Comparison of ENCODE assay signal across 8 cellular contexts in genomic region chr3:16511561-16512434, GRCh38. TPM values are rescaled to one million over a fixed set of nuclear protein-coding genes. Genes with fewer than 3 reads are reported as not detected.
A peak's percentile ranks its signal among the peaks of the same experiment; 100 is the strongest.
DNase-seq lines count a peak whose midpoint lies in the region; ATAC-seq lines count a peak whose summit lies in the region.

No MANE protein-coding gene starts in this region.

- peaks cover 3% of the 10 kb centered on the region for H3K36me3 ChIP-seq in CD8-positive, alpha-beta memory T cell (ENCODE audit: insufficient read depth, low read length)
- H3K36me3 ChIP-seq in muscle layer of colon (ENCODE audit: insufficient read depth, low read length) = no peaks in the 10 kb centered on the region

- H3K4me3 ChIP-seq in CD8-positive, alpha-beta memory T cell (ENCODE audit: low read length) = peak overlapping the region; percentile 81
- H3K4me3 ChIP-seq in muscle layer of colon (ENCODE audit: low read depth in 1 of 2, low read length in 2 of 2) = peak overlapping the region in 1 of 2 donors; percentile 60

- H3K27me3 Mint-ChIP-seq in CD8-positive, alpha-beta memory T cell = no peaks in the 10 kb centered on the region
- no peaks in the 10 kb centered on the region for H3K27me3 Mint-ChIP-seq in activated CD4-positive, alpha-beta T cell treated with anti-CD3 and anti-CD28 coated beads for 36 hours

- no peak overlapping the region for H3K9ac ChIP-seq in muscle layer of colon (ENCODE audit: low read length)

- H3K27ac Mint-ChIP-seq in CD8-positive, alpha-beta memory T cell = peak overlapping the region; percentile 93 to 99 (median 94)
- H3K27ac Mint-ChIP-seq in activated CD4-positive, alpha-beta T cell treated with anti-CD3 and anti-CD28 coated beads for 36 hours = peak overlapping the region; percentile 88
- H3K27ac Mint-ChIP-seq in stimulated activated effector memory CD8-positive, alpha-beta T cell treated with anti-CD3 and anti-CD28 coated beads, Interleukin-12 subunit alpha, Interleukin-12 subunit beta, amount 100 ng/mL, for 72 hours = peak overlapping the region; percentile 97

- peaks cover 0 to 16% (median 0%) of the 10 kb centered on the region in 3 donors for H3K36me3 Mint-ChIP-seq in CD8-positive, alpha-beta memory T cell
- H3K36me3 Mint-ChIP-seq in activated CD4-positive, alpha-beta T cell treated with anti-CD3 and anti-CD28 coated beads for 36 hours (ENCODE audit: low read depth) = peaks cover 40% of the 10 kb centered on the region
- H3K36me3 Mint-ChIP-seq in stimulated activated effector memory CD8-positive, alpha-beta T cell treated with anti-CD3 and anti-CD28 coated beads, Interleukin-12 subunit alpha, Interleukin-12 subunit beta, amount 100 ng/mL, for 72 hours = peaks cover 61% of the 10 kb centered on the region

- peak overlapping the region; percentile 80 to 98 (median 94) for H3K4me3 Mint-ChIP-seq in CD8-positive, alpha-beta memory T cell
- H3K4me3 Mint-ChIP-seq in activated CD4-positive, alpha-beta T cell treated with anti-CD3 and anti-CD28 coated beads for 36 hours = peak overlapping the region; percentile 99
- peak overlapping the region; percentile 97 for H3K4me3 Mint-ChIP-seq in stimulated activated effector memory CD8-positive, alpha-beta T cell treated with anti-CD3 and anti-CD28 coated beads, Interleukin-12 subunit alpha, Interleukin-12 subunit beta, amount 100 ng/mL, for 72 hours

- intact Hi-C loops in activated CD4-positive, alpha-beta T cell treated with anti-CD3 and anti-CD28 coated beads for 36 hours (cut with DNase I, micrococcal nuclease) = loop anchor here (1.0 to 5.0 kb wide), 14 partner anchors 10 to 1149 kb away; partner anchors contain the start of genes OXNAD1 (in 2 of the 2), BTD (in 1 of the 2), DPH3 (in 1 of the 2) and HACL1 (in 1 of the 2)

- H3K27ac ChIP-seq in CD8-positive, alpha-beta memory T cell (ENCODE audit: low read depth, low read length) = peak overlapping the region; percentile 81
- peak overlapping the region; percentile 32 for H3K27ac ChIP-seq in muscle layer of colon (ENCODE audit: low read depth, low read length)

- no peaks in the 10 kb centered on the region for H3K27me3 ChIP-seq in CD8-positive, alpha-beta memory T cell (ENCODE audit: insufficient read depth, low read length, poor library complexity, severe bottlenecking)
- H3K27me3 ChIP-seq in muscle layer of colon (ENCODE audit: control insufficient read depth in 1 of 2, insufficient read depth in 2 of 2, low read length in 2 of 2) = peaks cover 0 to 12% of the 10 kb centered on the region in 2 donors

- peaks cover 83 to 88% (median 86%) of the 10 kb centered on the region in 3 donors for H3K4me1 Mint-ChIP-seq in CD8-positive, alpha-beta memory T cell
- peaks cover 73% of the 10 kb centered on the region for H3K4me1 Mint-ChIP-seq in activated CD4-positive, alpha-beta T cell treated with anti-CD3 and anti-CD28 coated beads for 36 hours
- H3K4me1 Mint-ChIP-seq in stimulated activated effector memory CD8-positive, alpha-beta T cell treated with anti-CD3 and anti-CD28 coated beads, Interleukin-12 subunit alpha, Interleukin-12 subunit beta, amount 100 ng/mL, for 72 hours = peaks cover 79% of the 10 kb centered on the region

- H3K9me3 Mint-ChIP-seq in CD8-positive, alpha-beta memory T cell = no peaks in the 10 kb centered on the region
- no peaks in the 10 kb centered on the region for H3K9me3 Mint-ChIP-seq in activated CD4-positive, alpha-beta T cell treated with anti-CD3 and anti-CD28 coated beads for 36 hours (ENCODE audit: low read depth)
- no peaks in the 10 kb centered on the region for H3K9me3 Mint-ChIP-seq in stimulated activated effector memory CD8-positive, alpha-beta T cell treated with anti-CD3 and anti-CD28 coated beads, Interleukin-12 subunit alpha, Interleukin-12 subunit beta, amount 100 ng/mL, for 72 hours

- peak; percentile 55 to 91 (median 90) for DNase-seq in CD8-positive, alpha-beta memory T cell
- peak; percentile 92 for DNase-seq in activated CD4-positive, alpha-beta T cell treated with anti-CD3 and anti-CD28 coated beads for 36 hours
- DNase-seq in dermis microvascular lymphatic vessel endothelial cell (ENCODE audit: low read depth in 2 of 2) (peak; percentile 49 to 85), NCI-H1048 (lab: John Stamatoyannopoulos, UW) (no peak)
- peak in 1 of 2 donors; percentile 60 for DNase-seq in stimulated activated effector memory CD8-positive, alpha-beta T cell treated with anti-CD3 and anti-CD28 coated beads, Interleukin-12 subunit alpha, Interleukin-12 subunit beta, amount 100 ng/mL, for 72 hours (ENCODE audit: low spot score in 2 of 2)

- ATAC-seq in GM19467 (IDR thresholded peaks at IDR 0.05; ENCODE audit: unreplicated experiment) = peak; percentile 44
- peak; percentile 43 for ATAC-seq in HG03571 (IDR thresholded peaks at IDR 0.05; ENCODE audit: unreplicated experiment)
- peak; percentile 72 for ATAC-seq in activated CD4-positive, alpha-beta T cell treated with anti-CD3 and anti-CD28 coated beads for 36 hours
- ATAC-seq in stimulated activated effector memory CD8-positive, alpha-beta T cell treated with anti-CD3 and anti-CD28 coated beads, Interleukin-12 subunit alpha, Interleukin-12 subunit beta, amount 100 ng/mL, for 72 hours = peak; percentile 86

- H3K9me3 ChIP-seq in CD8-positive, alpha-beta memory T cell (ENCODE audit: low read length) = no peaks in the 10 kb centered on the region
- no peaks in the 10 kb centered on the region for H3K9me3 ChIP-seq in muscle layer of colon (ENCODE audit: low read length)

- CTCF ChIA-PET in CD8-positive, alpha-beta memory T cell (lab: Charles Lee) = interaction anchor here (0.6 to 2.4 kb wide), 17 partner anchors 9 to 247 kb away, joined by 3 to 10 read pairs (median 4); partner anchors contain the start of genes DPH3 and OXNAD1
- CTCF ChIA-PET in activated CD4-positive, alpha-beta T cell treated with anti-CD3 and anti-CD28 coated beads for 36 hours (lab: Charles Lee) = interaction anchor here (0.6 to 1.9 kb wide), 22 partner anchors 10 to 1302 kb away, joined by 3 to 11 read pairs (median 4); partner anchors contain the start of genes DPH3 and OXNAD1

- peaks cover 84% of the 10 kb centered on the region for H3K4me1 ChIP-seq in CD8-positive, alpha-beta memory T cell (ENCODE audit: insufficient read depth, low read length)
- no peaks in the 10 kb centered on the region for H3K4me1 ChIP-seq in muscle layer of colon (ENCODE audit: insufficient read depth, low read length)

- POLR2A ChIA-PET in CD8-positive, alpha-beta memory T cell (lab: Charles Lee) = interaction anchor here (0.8 to 2.6 kb wide), 7 partner anchors 16 to 373 kb away, joined by 3 to 8 read pairs (median 4); partner anchors contain the start of gene PLCL2
- POLR2A ChIA-PET in activated CD4-positive, alpha-beta T cell treated with anti-CD3 and anti-CD28 coated beads for 36 hours (lab: Charles Lee) = interaction anchor here (0.5 to 3.0 kb wide), 15 partner anchors 9 to 658 kb away, joined by 3 to 28 read pairs (median 4); partner anchors contain the start of genes DPH3 and OXNAD1

RNA-seq across cellular contexts. Expression of gene RFTN1, which starts 1.7 kb away (rescaled TPM):
- 100 to 1,000 TPM; 125 to 126 TPM for total RNA-seq in CD8-positive, alpha-beta memory T cell
- polyA plus RNA-seq in CD8-positive, alpha-beta memory T cell = 87.4 TPM
- total RNA-seq in activated CD4-positive, alpha-beta T cell treated with anti-CD3 and anti-CD28 coated beads for 36 hours = 100 to 1,000 TPM; 101 to 113 TPM
- total RNA-seq in dermis microvascular lymphatic vessel endothelial cell = 19.3 and 29.0 TPM in 2 replicates
